In genomic region chr11:57777969-57778317, GRCh38 we compare ENCODE assay signal across 10 cellular contexts. TPM values are rescaled to one million over a fixed set of nuclear protein-coding genes. Genes with fewer than 3 reads are reported as not detected.
DNase-seq lines count a peak whose midpoint lies in the region; ATAC-seq, FAIRE-seq and TF ChIP-seq lines count a peak whose summit lies in the region.
"Had no signal": no experiment of that assay in that cellular context is flagged by ENCODE, and none has a peak within 500 bp of the region (broad histone marks: within the 10 kb centered on the region; RNA-seq: fewer than 3 reads in every experiment).

No MANE protein-coding gene starts in this region.

- no peak overlapping the region for H3K4me3 Mint-ChIP-seq in stimulated activated effector memory CD8-positive, alpha-beta T cell treated with anti-CD3 and anti-CD28 coated beads, Interleukin-12 subunit alpha, Interleukin-12 subunit beta, amount 100 ng/mL, for 72 hours

- no peak for TF ChIP-seq CTCF in AG10803 (conservative IDR thresholded peaks at IDR 0.05; ENCODE audit: low read length)
- no peak for TF ChIP-seq CTCF in gastroesophageal sphincter (IDR thresholded peaks at IDR 0.05)
- TF ChIP-seq CTCF in pancreas (IDR thresholded peaks at IDR 0.05), result no peak

- H3K9me3 ChIP-seq in SK-N-MC (ENCODE audit: low read depth, low read length) (no peaks in the 10 kb centered on the region), gastroesophageal sphincter (no peaks in the 10 kb centered on the region), pancreas (no peaks in the 10 kb centered on the region)

- no peak for TF ChIP-seq EP300 in gastroesophageal sphincter (IDR thresholded peaks at IDR 0.05)

- no peak for TF ChIP-seq POLR2A in gastroesophageal sphincter (IDR thresholded peaks at IDR 0.05)

- H3K27me3 ChIP-seq in gastroesophageal sphincter (no peaks in the 10 kb centered on the region), pancreas (no peaks in the 10 kb centered on the region)

- H3K36me3 Mint-ChIP-seq in stimulated activated effector memory CD8-positive, alpha-beta T cell treated with anti-CD3 and anti-CD28 coated beads, Interleukin-12 subunit alpha, Interleukin-12 subunit beta, amount 100 ng/mL, for 72 hours, result no peaks in the 10 kb centered on the region

- H3K27ac ChIP-seq in SK-N-MC, result peak overlapping the region; percentile 97
- peak overlapping the region; percentile 81 to 95 (median 84) for H3K27ac ChIP-seq in gastroesophageal sphincter
- H3K27ac ChIP-seq in pancreas, result peak overlapping the region; percentile 58 to 85 (median 83)

- H3K4me3 ChIP-seq in AG10803 (ENCODE audit: low read length), result peak overlapping the region; percentile 30
- peak overlapping the region; percentile 74 for H3K4me3 ChIP-seq in SK-N-MC
- peak overlapping the region; percentile 17 to 27 for H3K4me3 ChIP-seq in gastroesophageal sphincter
- peak overlapping the region in 2 of 4 donors; percentile 8 to 18 for H3K4me3 ChIP-seq in pancreas

- no peak for DNase-seq in AG10803 (ENCODE audit: low read depth)
- DNase-seq in SK-N-MC (ENCODE audit: low read depth, low spot score), result no peak
- DNase-seq in pancreas, result peak in 2 of 6 donors; percentile 48 to 54
- no peak for DNase-seq in NAMALWA (ENCODE audit: low spot score)
- no peak for DNase-seq in stimulated activated effector memory CD8-positive, alpha-beta T cell treated with anti-CD3 and anti-CD28 coated beads, Interleukin-12 subunit alpha, Interleukin-12 subunit beta, amount 100 ng/mL, for 72 hours (ENCODE audit: low spot score in 2 of 2)
- DNase-seq: NCI-H187 had no signal

- ATAC-seq in gastroesophageal sphincter (peak; percentile 10), pancreas (peak; percentile 24 to 60 (median 54)), HG03469 (IDR thresholded peaks at IDR 0.05; ENCODE audit: unreplicated experiment) (no peak), HG02973 (IDR thresholded peaks at IDR 0.05; ENCODE audit: unreplicated experiment) (no peak)
- ATAC-seq in stimulated activated effector memory CD8-positive, alpha-beta T cell treated with anti-CD3 and anti-CD28 coated beads, Interleukin-12 subunit alpha, Interleukin-12 subunit beta, amount 100 ng/mL, for 72 hours, result no peak

- peaks cover 56 to 100% (median 67%) of the 10 kb centered on the region in 3 donors for H3K4me1 ChIP-seq in gastroesophageal sphincter
- peaks cover 73 to 93% (median 90%) of the 10 kb centered on the region in 3 donors for H3K4me1 ChIP-seq in pancreas

- intact Hi-C loops in pancreas (cut with DNase I), result no loop called here

- peak overlapping the region; percentile 69 for H3K9ac ChIP-seq in SK-N-MC (ENCODE audit: insufficient read length)

- whole genome bisulfite sequencing in gastroesophageal sphincter (ENCODE audit: low coverage in 1 of 2), 2 donors, result 0 to 20% methylated on average over 1 of the region's 3 CpGs
- 7 to 8% methylated on average over 3 of the region's 3 CpGs for WGBS in pancreas, 2 donors

- no peak overlapping the region for H3K27ac Mint-ChIP-seq in stimulated activated effector memory CD8-positive, alpha-beta T cell treated with anti-CD3 and anti-CD28 coated beads, Interleukin-12 subunit alpha, Interleukin-12 subunit beta, amount 100 ng/mL, for 72 hours

- no peaks in the 10 kb centered on the region for H3K9me3 Mint-ChIP-seq in stimulated activated effector memory CD8-positive, alpha-beta T cell treated with anti-CD3 and anti-CD28 coated beads, Interleukin-12 subunit alpha, Interleukin-12 subunit beta, amount 100 ng/mL, for 72 hours

- FAIRE-seq in pancreas (lab: Jason Lieb, UNC), result no peak
- FAIRE-seq: islet of Langerhans had no signal

- H3K36me3 ChIP-seq in SK-N-MC (ENCODE audit: insufficient read depth, low read length) (0 out of 2 replicates have a peak, but pooled peaks cover 12% of the 10 kb centered on the region), gastroesophageal sphincter (no peaks in the 10 kb centered on the region), pancreas (no peaks in the 10 kb centered on the region)

- H3K4me1 Mint-ChIP-seq in stimulated activated effector memory CD8-positive, alpha-beta T cell treated with anti-CD3 and anti-CD28 coated beads, Interleukin-12 subunit alpha, Interleukin-12 subunit beta, amount 100 ng/mL, for 72 hours, result no peaks in the 10 kb centered on the region

RNA-seq across cellular contexts. Expression of gene CTNND1, which starts 16.3 kb away (rescaled TPM):
- total RNA-seq in gastroesophageal sphincter (100 to 1,000 TPM in 1 of 4 donors, 10 to 100 TPM in 3; 87.6 to 123 (median 93.8) TPM), pancreas (100 to 1,000 TPM; 113 to 203 (median 131) TPM)
- polyA plus RNA-seq in pancreas, result 10 to 100 TPM; 42.7 to 73.1 TPM

RNA-seq across cellular contexts. Expression of gene BTBD18, which starts 26.3 kb away (rescaled TPM):
- not detected for total RNA-seq in gastroesophageal sphincter
- total RNA-seq in pancreas, result not detected
- polyA plus RNA-seq in pancreas, result under 1 TPM in 1 of 2 donors, not detected in 1; 0.05 TPM

RNA-seq across cellular contexts. Expression of gene SELENOH, which starts 36.7 kb away (rescaled TPM):
- total RNA-seq in gastroesophageal sphincter, result 100 to 1,000 TPM in 2 of 4 donors, 10 to 100 TPM in 2; 81.2 to 143 (median 97.0) TPM
- 10 to 100 TPM; 32.1 to 65.3 (median 56.0) TPM for total RNA-seq in pancreas
- polyA plus RNA-seq in pancreas, result 10 to 100 TPM; 62.9 to 96.4 TPM

Comparison
In these comparisons a context has a peak if more than half of its experiments do, and no peak if none do; other contexts are left out.
1. ATAC-seq: peak in gastroesophageal sphincter (single experiment) and pancreas (4 of 4); none in HG03469 (single experiment), stimulated activated effector memory CD8-positive, alpha-beta T cell treated with anti-CD3 and anti-CD28 coated beads, Interleukin-12 subunit alpha, Interleukin-12 subunit beta, amount 100 ng/mL, for 72 hours (single experiment) and HG02973 (single experiment).
2. Peak in every context shown above with its lines, with median percentiles within 50 percentile points of each other: H3K27ac ChIP-seq.